8 cellular contexts compared by ENCODE assay signal in the genomic region with DNA sequence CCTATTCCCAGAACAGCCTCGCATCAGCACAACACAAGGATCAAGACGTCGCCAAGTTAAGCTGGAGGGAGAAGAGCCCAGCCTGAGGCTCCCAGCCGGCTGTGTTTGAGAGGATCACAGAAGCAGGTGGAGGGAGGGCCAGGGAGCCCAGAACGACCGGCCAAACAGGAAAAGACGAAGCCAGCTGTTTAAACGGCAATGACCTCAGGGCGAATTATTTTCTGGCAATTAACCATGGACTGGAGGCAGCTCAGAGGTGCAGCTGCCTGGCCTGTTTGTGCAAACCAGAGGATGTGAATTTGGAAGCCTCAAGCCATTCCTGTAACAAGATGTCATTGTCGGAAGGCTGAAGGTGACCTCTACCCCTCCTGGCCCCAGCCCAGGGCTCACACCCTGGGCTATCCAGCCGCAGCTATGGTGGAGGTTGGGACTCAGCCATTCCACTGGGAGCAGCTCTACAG.
DNase-seq lines count a peak whose midpoint lies in the region; TF ChIP-seq lines count a peak whose summit lies in the region.
"Had no signal": no experiment of that assay in that cellular context is flagged by ENCODE, and none has a peak within 500 bp of the region (broad histone marks: within the 10 kb centered on the region; RNA-seq: fewer than 3 reads in every experiment).

No MANE protein-coding gene starts in this region.

- H3K4me3 Mint-ChIP-seq in type B pancreatic cell, result peak overlapping the region; percentile 14
- H3K4me3 Mint-ChIP-seq: activated T-cell treated with anti-CD3 and anti-CD28 coated beads, Interleukin-2, amount 50 U/mL, for 24 hours had no signal

- H3K4me1 Mint-ChIP-seq in type B pancreatic cell (ENCODE audit: unreplicated experiment), result peaks cover 11% of the 10 kb centered on the region

- no peak overlapping the region; the same call in 1 of the 2 replicates for H3K4me3 ChIP-seq in LNCaP clone FGC (ENCODE audit: low read depth, low read length)
- H3K4me3 ChIP-seq in right atrium auricular region, result no peak overlapping the region

- no peaks in the 10 kb centered on the region for H3K36me3 ChIP-seq in right atrium auricular region

- peak overlapping the region in 1 of 2 donors; percentile 50 for H3K27ac ChIP-seq in right atrium auricular region

- H3K27me3 Mint-ChIP-seq in type B pancreatic cell, result peaks cover 48% of the 10 kb centered on the region

- peak overlapping the region; percentile 40 for H3K27ac Mint-ChIP-seq in type B pancreatic cell
- H3K27ac Mint-ChIP-seq: activated T-cell treated with anti-CD3 and anti-CD28 coated beads, Interleukin-2, amount 50 U/mL, for 24 hours had no signal

- H3K27me3 ChIP-seq in right atrium auricular region, result no peaks in the 10 kb centered on the region

- no peaks in the 10 kb centered on the region for H3K9me3 ChIP-seq in right atrium auricular region

- H3K9me3 Mint-ChIP-seq in type B pancreatic cell, result no peaks in the 10 kb centered on the region
- H3K9me3 Mint-ChIP-seq: activated T-cell treated with anti-CD3 and anti-CD28 coated beads, Interleukin-2, amount 50 U/mL, for 24 hours had no signal

- peaks cover 0 to 25% of the 10 kb centered on the region in 2 donors for H3K4me1 ChIP-seq in right atrium auricular region

- DNase-seq in LNCaP clone FGC (ENCODE audit: low read depth) (peak; percentile 97), RPMI8226 (peak; percentile 29), right atrium auricular region (ENCODE audit: low spot score) (peak; percentile 73), type B pancreatic cell (ENCODE audit: extremely low spot score, unreplicated experiment) (no peak), dedifferentiated amniotic fluid mesenchymal stem cell (ENCODE audit: extremely low spot score) (no peak), 8988T (no peak), NCI-H1694 (lab: John Stamatoyannopoulos, UW) (no peak)
- DNase-seq: activated T-cell treated with anti-CD3 and anti-CD28 coated beads, Interleukin-2, amount 50 U/mL, for 24 hours had no signal

- TF ChIP-seq CTCF in LNCaP clone FGC (IDR thresholded peaks at IDR 0.05; ENCODE audit: control insufficient read depth, extremely low read depth, insufficient read depth), result no peak
- no peak for TF ChIP-seq CTCF in right atrium auricular region (IDR thresholded peaks at IDR 0.05)
- no peak for TF ChIP-seq CTCF in type B pancreatic cell (conservative IDR thresholded peaks at IDR 0.05)

- no peaks in the 10 kb centered on the region for H3K36me3 Mint-ChIP-seq in type B pancreatic cell

Comparison
In these comparisons a context has a peak if more than half of its experiments do, and no peak if none do; other contexts are left out.
1. DNase-seq: peak in LNCaP clone FGC (single experiment), RPMI8226 (single experiment) and right atrium auricular region (single experiment); none in type B pancreatic cell (single experiment), dedifferentiated amniotic fluid mesenchymal stem cell (single experiment), 8988T (single experiment) and NCI-H1694 (single experiment).